ENCODE assay signal across 18 cellular contexts in the genomic region with DNA sequence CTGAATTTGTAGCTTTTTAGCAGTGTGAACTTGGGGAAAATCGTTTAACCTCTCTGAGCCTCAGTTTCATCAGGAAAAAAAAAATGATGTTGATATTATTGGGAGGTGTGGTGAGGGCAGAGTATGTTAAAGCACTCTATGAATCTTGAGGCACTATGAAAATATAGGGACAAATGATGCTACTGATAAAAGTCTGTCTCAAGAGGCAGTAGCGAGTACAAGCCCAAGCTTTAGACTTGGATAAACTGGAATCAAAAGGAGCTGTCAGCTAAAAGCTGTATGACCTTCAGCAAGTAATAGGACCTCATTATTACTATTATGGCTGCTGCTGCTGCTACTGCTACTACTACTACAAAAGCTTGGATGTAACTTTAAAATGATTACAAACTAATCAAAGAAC. TPM values are rescaled to one million over a fixed set of nuclear protein-coding genes. Genes with fewer than 3 reads are reported as not detected.
DNase-seq lines count a peak whose midpoint lies in the region; ATAC-seq, FAIRE-seq and TF ChIP-seq lines count a peak whose summit lies in the region.
"Had no signal": no experiment of that assay in that cellular context is flagged by ENCODE, and none has a peak within 500 bp of the region (broad histone marks: within the 10 kb centered on the region; RNA-seq: fewer than 3 reads in every experiment).

No MANE protein-coding gene starts in this region.

- peak; percentile 17; the same call in 1 of the 2 replicates for TF ChIP-seq CTCF in PC-3 (conservative IDR thresholded peaks at IDR 0.05; ENCODE audit: low read depth, low read length)
- no peak for TF ChIP-seq CTCF in K562 (IDR thresholded peaks at IDR 0.05 in 2 of 3, conservative IDR thresholded peaks at IDR 0.05 in 1 of 3; ENCODE audit: insufficient read depth in 2 of 3, low read depth in 1 of 3, low read length in 3 of 3)
- TF ChIP-seq CTCF in osteocyte (IDR thresholded peaks at IDR 0.05) = peak; percentile 28

- ATAC-seq in PC-3 = peak; percentile 60
- ATAC-seq in K562 = no peak

- intact Hi-C loops in PC-3 (cut with micrococcal nuclease) (no loop called here), K562 (cut with micrococcal nuclease) (no loop called here)

- POLR2A ChIA-PET in PC-3 (lab: Charles Lee; ENCODE audit: unreplicated experiment) (interaction anchor here (0.6 kb wide), 1 partner anchor 391 kb away, joined by 3 read pairs; no protein-coding TSS in a partner anchor), K562 (lab: Yijun Ruan, JAX) (interaction anchor here (0.9 to 1.7 kb wide), 2 partner anchors 10 to 27 kb away, joined by 3 to 4 read pairs; no protein-coding TSS in a partner anchor)

- no peaks in the 10 kb centered on the region for H3K9me3 Mint-ChIP-seq in osteocyte (ENCODE audit: unreplicated experiment)

- in situ Hi-C loops in K562 (cut with MboI) = no loop called here

- peak overlapping the region; percentile 59 for H3K27ac Mint-ChIP-seq in osteocyte (ENCODE audit: unreplicated experiment)
- H3K27ac Mint-ChIP-seq: CD14-positive monocyte had no signal

- TF ChIP-seq POLR2A in K562 (conservative IDR thresholded peaks at IDR 0.05) = no peak

- H3K4me1 Mint-ChIP-seq in osteocyte (ENCODE audit: unreplicated experiment) = peaks cover 40% of the 10 kb centered on the region

- H3K4me1 ChIP-seq in HUES6 (ENCODE audit: control insufficient read depth, insufficient read depth, low read length) (peaks cover 20% of the 10 kb centered on the region), PC-3 (ENCODE audit: insufficient read depth, low read length) (peaks cover 10% of the 10 kb centered on the region), K562 (replicated peaks in 1 of 2; ENCODE audit: control insufficient read depth in 2 of 2, insufficient read depth in 2 of 2, low read length in 2 of 2) (no peaks in the 10 kb centered on the region)

- H3K27me3 ChIP-seq in HUES6 (ENCODE audit: control insufficient read depth, insufficient read depth, low read length) (no peaks in the 10 kb centered on the region), PC-3 (ENCODE audit: low read length) (no peaks in the 10 kb centered on the region), K562 (ENCODE audit: control insufficient read depth in 2 of 2, insufficient read depth in 2 of 2, low read length in 2 of 2) (no peaks in the 10 kb centered on the region)

- H3F3A ChIP-seq in PC-3 (ENCODE audit: low read length, unreplicated experiment) = no peaks in the 10 kb centered on the region

- no peaks in the 10 kb centered on the region for H3K9me1 ChIP-seq in K562 (ENCODE audit: control insufficient read depth, insufficient read depth, low read length)

- H3K9ac ChIP-seq in HUES6 (ENCODE audit: low read length) (no peak overlapping the region), PC-3 (ENCODE audit: low read length) (no peak overlapping the region), K562 (ENCODE audit: insufficient read depth in 1 of 2, low read depth in 2 of 2, low read length in 2 of 2) (no peak overlapping the region)
- H3K9ac ChIP-seq: GM23248 had no signal

- no peak for FAIRE-seq in K562 (lab: Jason Lieb, UNC)
- FAIRE-seq: GM19239 had no signal

- H3K27ac ChIP-seq in HUES6 (ENCODE audit: low read depth, low read length) (peak overlapping the region; percentile 27; the same call in 1 of the 2 replicates), PC-3 (ENCODE audit: low read length) (no peak overlapping the region), K562 (ENCODE audit: extremely low read depth, low read depth, low read length) (no peak overlapping the region)
- H3K27ac ChIP-seq: GM23248 had no signal

- H4K20me1 ChIP-seq in PC-3 (ENCODE audit: low read length) (no peaks in the 10 kb centered on the region; the same call in 1 of the 2 replicates), K562 (replicated peaks; ENCODE audit: control insufficient read depth, insufficient read depth, low read length) (no peaks in the 10 kb centered on the region)

- no peaks in the 10 kb centered on the region for H3K27me3 Mint-ChIP-seq in osteocyte (ENCODE audit: unreplicated experiment)

- H3K9me3 ChIP-seq in HUES6 (ENCODE audit: control insufficient read depth, insufficient read depth, low read depth, low read length) = no peaks in the 10 kb centered on the region
- no peaks in the 10 kb centered on the region for H3K9me3 ChIP-seq in PC-3 (ENCODE audit: low read length)
- no peaks in the 10 kb centered on the region for H3K9me3 ChIP-seq in K562 (replicated peaks; ENCODE audit: control insufficient read depth, insufficient read depth, low read depth, low read length)

- no peak overlapping the region for H3K4me3 Mint-ChIP-seq in osteocyte (ENCODE audit: unreplicated experiment)
- H3K4me3 Mint-ChIP-seq: CD14-positive monocyte had no signal

- no TSS peak for BruUV-seq in PC-3 (replicated peaks; lab: Mats Ljungman, UMichigan)
- BruUV-seq in K562 (replicated peaks; lab: Mats Ljungman, UMichigan) = no TSS peak

- TF ChIP-seq EP300 in K562 (IDR thresholded peaks at IDR 0.05; ENCODE audit: low read length) = no peak

- no peak overlapping the region for H2AFZ ChIP-seq in PC-3 (ENCODE audit: low read length)
- H2AFZ ChIP-seq in K562 (ENCODE audit: low read depth, low read length) = no peak overlapping the region
- H2AFZ ChIP-seq: GM23248 had no signal

- H3K36me3 ChIP-seq in HUES6 (ENCODE audit: control insufficient read depth, insufficient read depth, low read length) = no peaks in the 10 kb centered on the region
- no peaks in the 10 kb centered on the region for H3K36me3 ChIP-seq in PC-3 (ENCODE audit: low read depth, low read length)
- H3K36me3 ChIP-seq in K562 (ENCODE audit: control insufficient read depth, insufficient read depth, low read length) = no peaks in the 10 kb centered on the region

- peaks cover 54% of the 10 kb centered on the region for H3K79me2 ChIP-seq in PC-3 (ENCODE audit: low read length)
- H3K79me2 ChIP-seq in K562 (ENCODE audit: control insufficient read depth, insufficient read depth, low read length) = 0 out of 3 replicates have a peak, but pooled peaks cover 3% of the 10 kb centered on the region

- DNase-seq in PC-3 (no peak), K562 (ENCODE audit: extremely low read depth in 1 of 4, low spot score in 3 of 4) (no peak), osteocyte (ENCODE audit: extremely low spot score, unreplicated experiment) (no peak), middle frontal gyrus (ENCODE audit: extremely low spot score, low spot score) (no peak), COLO668 (lab: John Stamatoyannopoulos, UW; ENCODE audit: unreplicated experiment) (no peak), NCI-H2081 (lab: John Stamatoyannopoulos, UW) (no peak)
- DNase-seq: AML-193, DMS153, GDM1, GM23248, KBM-7, NCI-H187, NCI-H446 treated with DMSO at 0.1 percent for 48 hours, SW 1271, T-helper 2 cell had no signal

- no peaks in the 10 kb centered on the region for H3K9me2 ChIP-seq in PC-3 (replicated peaks; ENCODE audit: low read length)

- H3K4me3 ChIP-seq in HUES6 (ENCODE audit: low read depth, low read length) = no peak overlapping the region
- no peak overlapping the region for H3K4me3 ChIP-seq in PC-3 (ENCODE audit: low read length)
- H3K4me3 ChIP-seq in K562 = no peak overlapping the region
- H3K4me3 ChIP-seq: GM23248 had no signal

- no peak for TF ChIP-seq RAD21 in K562 (CRISPR knock-in tag; conservative IDR thresholded peaks at IDR 0.05 in 1 of 2, IDR thresholded peaks at IDR 0.05 in 1 of 2)

- WGBS in K562 (ENCODE audit: insufficient coverage, low coverage, missing lambda C conversion rate) = 11% methylated on average over 2 of the region's 2 CpGs

- H3K36me3 Mint-ChIP-seq in osteocyte (ENCODE audit: unreplicated experiment) = no peaks in the 10 kb centered on the region

- no peak overlapping the region for H3K4me2 ChIP-seq in PC-3 (ENCODE audit: low read length)
- no peak overlapping the region for H3K4me2 ChIP-seq in K562 (ENCODE audit: insufficient read depth, low read length)

- CTCF ChIA-PET in PC-3 (lab: Charles Lee) = interaction anchor here (0.5 to 0.6 kb wide), 2 partner anchors 33 to 318 kb away, joined by 3 read pairs; no protein-coding TSS in a partner anchor
- CTCF ChIA-PET in K562 (lab: Yijun Ruan, JAX; ENCODE audit: low intra/inter-chr PET ratio) = no interaction called here

RNA-seq across cellular contexts. Expression of a gene that starts 8.4 kb away (rescaled TPM):
- 8.7 and 14.0 TPM in 2 replicates for total RNA-seq in PC-3 (2014; rRNA removed)
- 7.6 and 23.6 TPM in 2 replicates for total RNA-seq in K562 (2011; cell fraction: chromatin; rRNA removed; ENCODE audit: low replicate concordance)
- 11.6 and 14.0 TPM in 2 replicates for total RNA-seq in K562 (2011; cell fraction: nucleolus; rRNA removed)
- 13.6 and 16.2 TPM in 2 replicates for total RNA-seq in K562 (2011; cell fraction: nucleoplasm; rRNA removed)
- total RNA-seq in K562 (2014; rRNA removed) = 14.3 and 18.8 TPM in 2 replicates
- 33.5 and 42.0 TPM in 2 replicates for total RNA-seq in K562 (2014; rRNA removed; fragmentation: Illumina TruSeq; extraction: Trizol)
- 27.6 and 29.5 TPM in 2 replicates for total RNA-seq in K562 (2015; rRNA removed; fragmentation: Illumina TruSeq; extraction: Trizol)
- total RNA-seq in K562 (2021) = 18.5 and 20.3 TPM in 2 replicates
- 25.0 and 28.7 TPM in 2 replicates for polyA plus RNA-seq in K562 (2011; rRNA removed)
- 3.1 and 9.3 TPM in 2 replicates for polyA plus RNA-seq in K562 (2011; cell fraction: cytosol; rRNA removed)
- 4.4 and 7.7 TPM in 2 replicates for polyA plus RNA-seq in K562 (2011; cell fraction: nucleus; rRNA removed)
- polyA plus RNA-seq in K562 (2012) = 16.5 and 55.5 TPM in 2 replicates
- 29.4 and 29.8 TPM in 2 replicates for polyA plus RNA-seq in K562 (2014; fragmentation: Illumina TruSeq; extraction: Trizol)
- 10 to 100 TPM; 27.4 to 27.7 TPM for polyA plus RNA-seq in K562 (2014; fragmentation: Nextera tagmentation; extraction: Ambion mirVana)
- 19.3 and 20.7 TPM in 2 replicates for polyA plus RNA-seq in K562 (2014; rRNA removed)
- polyA minus RNA-seq in K562 (2011; rRNA and poly(A)+ RNA removed) = 31.5 and 38.3 TPM in 2 replicates
- 18.6 and 19.1 TPM in 2 replicates for polyA minus RNA-seq in K562 (2011; cell fraction: cytosol; rRNA and poly(A)+ RNA removed)
- polyA minus RNA-seq in K562 (2011; cell fraction: nucleus; rRNA and poly(A)+ RNA removed) = 17.2 and 19.0 TPM in 2 replicates
- 28.1 and 32.0 TPM in 2 replicates for total RNA-seq in osteocyte

RNA-seq across cellular contexts. Expression of a gene that starts 8.7 kb away (rescaled TPM):
- 21.8 and 25.4 TPM in 2 replicates for total RNA-seq in PC-3 (2014; rRNA removed)
- total RNA-seq in K562 (2011; cell fraction: chromatin; rRNA removed; ENCODE audit: low replicate concordance) = 15.9 and 23.4 TPM in 2 replicates
- 3.8 and 8.0 TPM in 2 replicates for total RNA-seq in K562 (2011; cell fraction: nucleolus; rRNA removed)
- total RNA-seq in K562 (2011; cell fraction: nucleoplasm; rRNA removed) = 10.6 and 11.6 TPM in 2 replicates
- 1.5 and 2.0 TPM in 2 replicates for total RNA-seq in K562 (2014; rRNA removed)
- 2.1 and 2.3 TPM in 2 replicates for total RNA-seq in K562 (2014; rRNA removed; fragmentation: Illumina TruSeq; extraction: Trizol)
- 1.7 and 2.1 TPM in 2 replicates for total RNA-seq in K562 (2015; rRNA removed; fragmentation: Illumina TruSeq; extraction: Trizol)
- total RNA-seq in K562 (2021) = 3.8 and 4.9 TPM in 2 replicates
- 3.7 and 5.7 TPM in 2 replicates for polyA plus RNA-seq in K562 (2011; rRNA removed)
- 1.2 and 1.7 TPM in 2 replicates for polyA plus RNA-seq in K562 (2011; cell fraction: cytosol; rRNA removed)
- polyA plus RNA-seq in K562 (2011; cell fraction: nucleus; rRNA removed) = 18.4 and 29.9 TPM in 2 replicates
- polyA plus RNA-seq in K562 (2012) = 1.9 and 2.4 TPM in 2 replicates
- 1.8 and 2.9 TPM in 2 replicates for polyA plus RNA-seq in K562 (2014; fragmentation: Illumina TruSeq; extraction: Trizol)
- under 1 TPM; 0.42 to 0.45 TPM for polyA plus RNA-seq in K562 (2014; fragmentation: Nextera tagmentation; extraction: Ambion mirVana)
- polyA plus RNA-seq in K562 (2014; rRNA removed) = 3.3 and 3.8 TPM in 2 replicates
- 4.3 and 6.8 TPM in 2 replicates for polyA minus RNA-seq in K562 (2011; rRNA and poly(A)+ RNA removed)
- polyA minus RNA-seq in K562 (2011; cell fraction: cytosol; rRNA and poly(A)+ RNA removed) = 1.1 and 1.2 TPM in 2 replicates
- polyA minus RNA-seq in K562 (2011; cell fraction: nucleus; rRNA and poly(A)+ RNA removed) = 10.6 and 13.5 TPM in 2 replicates
- 44.1 and 44.9 TPM in 2 replicates for total RNA-seq in osteocyte

Comparison
In these comparisons a context has a peak if more than half of its experiments do, and no peak if none do; other contexts are left out.
1. CTCF ChIP-seq: peak in PC-3 (single experiment) and osteocyte (single experiment); none in K562 (0 of 3).